ENCODE assay signal across 8 cellular contexts in genomic region chr9:12178634-12179033, GRCh38.
"Had no signal": no experiment of that assay in that cellular context is flagged by ENCODE, and none has a peak within 500 bp of the region (broad histone marks: within the 10 kb centered on the region; RNA-seq: fewer than 3 reads in every experiment).

No MANE protein-coding gene starts in this region.

- DNase-seq: GDM1, GF-D8 had no signal

- H3K4me3 ChIP-seq: GM12878 had no signal

- ATAC-seq: GM12878 had no signal

- FAIRE-seq: G401.6, GM12878, GM12891, GM12892, GM18507, GM19239 had no signal
